Comparison of ENCODE assay signal across 8 cellular contexts in the genomic region with DNA sequence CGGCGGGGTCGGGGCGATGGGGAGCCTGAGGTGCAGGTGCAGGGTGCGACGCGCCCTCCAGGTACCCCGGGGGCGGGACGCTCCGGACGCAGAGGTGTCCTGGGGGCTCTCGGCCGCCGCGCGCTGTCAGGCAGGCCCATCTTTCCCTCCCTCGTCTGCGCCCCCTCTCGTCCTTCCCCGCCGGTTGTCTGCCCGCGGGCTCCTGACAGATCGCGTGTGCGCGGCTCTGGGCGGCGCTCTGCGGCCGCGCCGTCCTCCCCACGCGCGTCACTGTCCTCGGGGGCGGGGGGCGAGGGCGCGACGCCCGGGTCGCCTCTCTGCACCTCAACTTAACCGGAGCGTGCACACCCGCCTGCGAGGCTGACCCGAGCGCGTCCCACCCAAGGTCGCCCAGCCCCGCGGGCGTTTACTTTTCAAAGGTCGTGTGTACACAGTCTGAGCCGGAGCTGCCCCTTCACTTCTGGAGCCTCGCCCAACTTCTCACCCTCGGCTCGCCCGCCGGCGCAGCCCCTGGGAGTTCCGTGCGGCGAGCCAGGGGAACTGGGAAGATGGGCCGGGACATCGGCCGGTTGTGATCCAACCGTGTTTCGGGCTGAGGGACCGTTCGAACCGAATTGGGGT. TPM values are rescaled to one million over a fixed set of nuclear protein-coding genes. Genes with fewer than 3 reads are reported as not detected.
A peak's percentile ranks its signal among the peaks of the same experiment; 100 is the strongest.
DNase-seq lines count a peak whose midpoint lies in the region; ATAC-seq, FAIRE-seq and TF ChIP-seq lines count a peak whose summit lies in the region.

No MANE protein-coding gene starts in this region.

- peaks cover 2% of the 10 kb centered on the region; the same call in 1 of the 2 replicates for H4K20me1 ChIP-seq in GM12878 (ENCODE audit: control insufficient read depth, insufficient read depth)

- SMC1A ChIA-PET in GM12878 (lab: Charles Lee; ENCODE audit: uncharacterized antibody, unreplicated experiment), result interaction anchor here (0.8 to 1.1 kb wide), 2 partner anchors 12 to 13 kb away, joined by 3 read pairs; no protein-coding TSS in a partner anchor

- no peak for TF ChIP-seq EP300 in GM12878 (IDR thresholded peaks at IDR 0.05; ENCODE audit: borderline replicate concordance in 1 of 2, control insufficient read depth in 1 of 2, low read depth in 2 of 2, low read length in 2 of 2)

- H3K4me1 ChIP-seq in GM12878 (ENCODE audit: control insufficient read depth, insufficient read depth, low read length) (peaks cover 23% of the 10 kb centered on the region), iPS-18a (ENCODE audit: control insufficient read depth, low read depth, low read length) (peaks cover 32% of the 10 kb centered on the region), skeletal muscle tissue (ENCODE audit: control insufficient read depth in 3 of 3, insufficient read depth in 3 of 3, low read length in 3 of 3) (peaks cover 39 to 52% (median 43%) of the 10 kb centered on the region in 3 donors)

- CTCF ChIA-PET in GM12878 (lab: Yijun Ruan, JAX), result interaction anchor here (1.1 to 3.3 kb wide), 4 partner anchors 12 to 76 kb away, joined by 3 to 12 read pairs (median 5); no protein-coding TSS in a partner anchor

- peak overlapping the region; percentile 70 for H3K9ac ChIP-seq in GM12878 (ENCODE audit: control insufficient read depth, insufficient read depth, low read length)
- H3K9ac ChIP-seq in iPS-18a (ENCODE audit: low read length), result peak overlapping the region; percentile 57
- H3K9ac ChIP-seq in skeletal muscle tissue (ENCODE audit: low read depth in 1 of 3, low read length in 3 of 3), result peak overlapping the region; percentile 87 to 99 (median 91)

- ATAC-seq in GM21717 (IDR thresholded peaks at IDR 0.05; ENCODE audit: unreplicated experiment) (peak; percentile 27), GM12878 (peak; percentile 49)

- H3K36me3 ChIP-seq in GM12878 (ENCODE audit: control insufficient read depth in 2 of 2, insufficient read depth in 2 of 2, low read length in 1 of 2) (no peaks in the 10 kb centered on the region), iPS-18a (ENCODE audit: control insufficient read depth, low read depth, low read length) (peaks cover 2% of the 10 kb centered on the region), skeletal muscle tissue (ENCODE audit: control insufficient read depth in 3 of 3, insufficient read depth in 3 of 3, low read length in 3 of 3) (no peaks in the 10 kb centered on the region)

- TF ChIP-seq POLR2A in GM12878 (IDR thresholded peaks at IDR 0.05; ENCODE audit: low read depth, low read length), result no peak; the same call in 1 of the 2 replicates

- DNase-seq in GM03348 (ENCODE audit: low spot score), result peak; percentile 80
- peak; percentile 62 for DNase-seq in KBM-7
- DNase-seq in T-helper 1 cell, result peak; percentile 39 to 62 (median 51)
- DNase-seq in GM12878 (ENCODE audit: low read depth, low spot score), result no peak
- DNase-seq in NCI-H2107 treated with DMSO at 0.1 percent for 48 hours (lab: John Stamatoyannopoulos, UW; ENCODE audit: unreplicated experiment), result no peak

- BruUV-seq in GM12878 (replicated peaks; lab: Mats Ljungman, UMichigan), result no TSS peak

- in situ Hi-C loops in KBM-7 (cut with MboI; ENCODE audit: low pct_unique_long_range_greater_than_20kb, low sequenced_read_pairs), result no loop called here
- in situ Hi-C loops in GM12878 (cut with MboI), result no loop called here

- TF ChIP-seq RAD21 in GM12878 (IDR thresholded peaks at IDR 0.05; ENCODE audit: insufficient read depth, low read depth, low read length), result no peak

- no peak for FAIRE-seq in GM12878 (lab: Jason Lieb, UNC)

- WGBS in GM12878 (ENCODE audit: insufficient coverage, insufficient replicate concordance, low lambda C conversion rate, missing lambda C conversion rate), result under 1% methylated on average over 54 of the region's 75 CpGs

- H2AFZ ChIP-seq in GM12878 (ENCODE audit: control insufficient read depth, low read depth, low read length), result peak overlapping the region; percentile 78

- H3K4me3 ChIP-seq in GM12878 (peak overlapping the region; percentile 84), iPS-18a (ENCODE audit: low read length) (peak overlapping the region; percentile 84), skeletal muscle tissue (ENCODE audit: low read length in 3 of 3) (peak overlapping the region; percentile 83 to 96 (median 88))

- no peaks in the 10 kb centered on the region for H3K9me3 ChIP-seq in GM12878 (replicated peaks; ENCODE audit: control insufficient read depth, insufficient read depth, low read length)
- no peaks in the 10 kb centered on the region for H3K9me3 ChIP-seq in iPS-18a (ENCODE audit: control insufficient read depth, low read depth, low read length)
- H3K9me3 ChIP-seq in skeletal muscle tissue (ENCODE audit: control insufficient read depth in 3 of 3, low read length in 3 of 3), result no peaks in the 10 kb centered on the region

- H3K27ac ChIP-seq in GM12878 (ENCODE audit: control insufficient read depth, insufficient read depth) (peak overlapping the region; percentile 34), iPS-18a (ENCODE audit: low read length) (no peak overlapping the region), skeletal muscle tissue (ENCODE audit: low read depth, low read length) (peak overlapping the region; percentile 89)

- H3K4me2 ChIP-seq in GM12878 (ENCODE audit: control insufficient read depth, insufficient read depth), result peak overlapping the region; percentile 64

- peak in 2 of 3 experiments; percentile 32 to 35; a peak in 4 of 6 replicates for TF ChIP-seq CTCF in GM12878 (IDR thresholded peaks at IDR 0.05 in 2 of 3, conservative IDR thresholded peaks at IDR 0.05 in 1 of 3; ENCODE audit: control insufficient read depth in 2 of 3, extremely low read depth in 1 of 3, insufficient read depth in 1 of 3, low read depth in 3 of 3, low read length in 3 of 3)

- POLR2A ChIA-PET in GM12878 (lab: Charles Lee), result interaction anchor here (0.5 to 1.7 kb wide), 7 partner anchors 10 to 802 kb away, joined by 3 to 9 read pairs (median 3); no protein-coding TSS in a partner anchor

- H3K79me2 ChIP-seq in GM12878 (ENCODE audit: control insufficient read depth, insufficient read depth, low read length), result peaks cover 54% of the 10 kb centered on the region

- intact Hi-C loops in GM12878 (cut with micrococcal nuclease; ENCODE audit: unreplicated experiment), result loop anchor here (5.0 to 10.0 kb wide), 4 partner anchors 81 to 251 kb away; a partner anchor contains a TSS

- RAD21 ChIA-PET in GM12878 (lab: Charles Lee; ENCODE audit: unreplicated experiment), result interaction anchor here (1.1 to 1.5 kb wide), 3 partner anchors 13 to 107 kb away, joined by 3 to 4 read pairs (median 3); a partner anchor contains a TSS

- H3K27me3 ChIP-seq in GM12878 (replicated peaks in 1 of 2; ENCODE audit: control insufficient read depth in 2 of 2, insufficient read depth in 2 of 2, low read length in 1 of 2), result no peaks in the 10 kb centered on the region
- H3K27me3 ChIP-seq in iPS-18a (ENCODE audit: control insufficient read depth, insufficient read depth, low read length), result peaks cover 11% of the 10 kb centered on the region
- no peaks in the 10 kb centered on the region for H3K27me3 ChIP-seq in skeletal muscle tissue (ENCODE audit: control insufficient read depth in 3 of 3, insufficient read depth in 3 of 3, low read length in 3 of 3)

TF ChIP-seq in GM12878, 131 proteins besides CTCF, POLR2A, EP300 and RAD21 (continues in another document):
- TF ChIP-seq CREM (IDR thresholded peaks at IDR 0.05; ENCODE audit: low read depth) (peak; percentile 58), DPF2 (IDR thresholded peaks at IDR 0.05) (peak; percentile 43; the same call in 1 of the 2 replicates), NFXL1 (IDR thresholded peaks at IDR 0.05; ENCODE audit: borderline replicate concordance) (no peak; the same call in 1 of the 2 replicates), NR2F1 (conservative IDR thresholded peaks at IDR 0.05) (0 out of 2 replicates have a peak, but pooled peaks have one; percentile 32), CREB1 (IDR thresholded peaks at IDR 0.05; ENCODE audit: low read depth) (peak; percentile 42; the same call in 1 of the 2 replicates), YY1 (IDR thresholded peaks at IDR 0.05; ENCODE audit: low read depth, low read length) (0 out of 2 replicates have a peak, but pooled peaks have one; percentile 22), GATAD2B (conservative IDR thresholded peaks at IDR 0.05; ENCODE audit: low read depth) (peak; percentile 78)
- TF ChIP-seq, protein P1, sequence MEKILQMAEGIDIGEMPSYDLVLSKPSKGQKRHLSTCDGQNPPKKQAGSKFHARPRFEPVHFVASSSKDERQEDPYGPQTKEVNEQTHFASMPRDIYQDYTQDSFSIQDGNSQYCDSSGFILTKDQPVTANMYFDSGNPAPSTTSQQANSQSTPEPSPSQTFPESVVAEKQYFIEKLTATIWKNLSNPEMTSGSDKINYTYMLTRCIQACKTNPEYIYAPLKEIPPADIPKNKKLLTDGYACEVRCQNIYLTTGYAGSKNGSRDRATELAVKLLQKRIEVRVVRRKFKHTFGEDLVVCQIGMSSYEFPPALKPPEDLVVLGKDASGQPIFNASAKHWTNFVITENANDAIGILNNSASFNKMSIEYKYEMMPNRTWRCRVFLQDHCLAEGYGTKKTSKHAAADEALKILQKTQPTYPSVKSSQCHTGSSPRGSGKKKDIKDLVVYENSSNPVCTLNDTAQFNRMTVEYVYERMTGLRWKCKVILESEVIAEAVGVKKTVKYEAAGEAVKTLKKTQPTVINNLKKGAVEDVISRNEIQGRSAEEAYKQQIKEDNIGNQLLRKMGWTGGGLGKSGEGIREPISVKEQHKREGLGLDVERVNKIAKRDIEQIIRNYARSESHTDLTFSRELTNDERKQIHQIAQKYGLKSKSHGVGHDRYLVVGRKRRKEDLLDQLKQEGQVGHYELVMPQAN (conservative IDR thresholded peaks at IDR 0.05), result peak; percentile 20; the same call in 1 of the 2 replicates

RNA-seq across cellular contexts. Expression of a gene that starts 0.5 kb away (rescaled TPM):
- 45.9 and 58.6 TPM in 2 replicates for total RNA-seq in GM12878 (2013; cell fraction: nucleolus; rRNA removed)
- total RNA-seq in GM12878 (2014; rRNA removed) (40.7 and 50.5 TPM in 2 replicates), GM12878 (2014; rRNA removed; fragmentation: Illumina TruSeq; extraction: Trizol) (29.5 and 36.8 TPM in 2 replicates), GM12878 (2021) (39.9 and 45.9 TPM in 2 replicates), skeletal muscle tissue (63.7 TPM)
- polyA plus RNA-seq in GM12878 (2011; ENCODE audit: low read depth), result 11.0 TPM
- polyA plus RNA-seq in GM12878 (2011; rRNA removed) (15.6 and 39.2 TPM in 2 replicates), GM12878 (2014; fragmentation: Illumina TruSeq; extraction: Trizol) (30.9 and 48.4 TPM in 2 replicates), GM12878 (2014; fragmentation: Nextera tagmentation; extraction: Ambion mirVana) (10 to 100 TPM; 11.9 to 15.2 TPM), GM12878 (2014; rRNA removed) (34.4 and 58.8 TPM in 2 replicates), GM12878 (2016; fragmentation: Nextera tagmentation; extraction: Ambion mirVana) (10 to 100 TPM; 37.1 to 40.9 TPM)
- 61.3 and 66.5 TPM in 2 replicates for polyA plus RNA-seq in GM12878 (2011; cell fraction: cytosol; rRNA removed)
- polyA plus RNA-seq in GM12878 (2011; cell fraction: nucleus; rRNA removed), result 176 and 195 TPM in 2 replicates
- polyA plus RNA-seq in GM12878 (2012), result 13.5 and 18.3 TPM in 2 replicates
- polyA minus RNA-seq in GM12878 (2011; rRNA and poly(A)+ RNA removed), result 66.9 and 103 TPM in 2 replicates
- polyA minus RNA-seq in GM12878 (2011; cell fraction: cytosol; rRNA and poly(A)+ RNA removed), result 28.3 and 33.3 TPM in 2 replicates
- 29.7 and 38.4 TPM in 2 replicates for polyA minus RNA-seq in GM12878 (2011; cell fraction: nucleus; rRNA and poly(A)+ RNA removed)

Comparison
In these comparisons a context has a peak if more than half of its experiments do, and no peak if none do; other contexts are left out.
1. DNase-seq: peak in GM03348 (single experiment), KBM-7 (single experiment) and T-helper 1 cell (5 of 5); none in GM12878 (single experiment) and NCI-H2107 treated with DMSO at 0.1 percent for 48 hours (single experiment).
2. Peak in every context shown above with its lines, with median percentiles within 50 percentile points of each other: H3K4me3 ChIP-seq and H3K9ac ChIP-seq.